In the genomic region with DNA sequence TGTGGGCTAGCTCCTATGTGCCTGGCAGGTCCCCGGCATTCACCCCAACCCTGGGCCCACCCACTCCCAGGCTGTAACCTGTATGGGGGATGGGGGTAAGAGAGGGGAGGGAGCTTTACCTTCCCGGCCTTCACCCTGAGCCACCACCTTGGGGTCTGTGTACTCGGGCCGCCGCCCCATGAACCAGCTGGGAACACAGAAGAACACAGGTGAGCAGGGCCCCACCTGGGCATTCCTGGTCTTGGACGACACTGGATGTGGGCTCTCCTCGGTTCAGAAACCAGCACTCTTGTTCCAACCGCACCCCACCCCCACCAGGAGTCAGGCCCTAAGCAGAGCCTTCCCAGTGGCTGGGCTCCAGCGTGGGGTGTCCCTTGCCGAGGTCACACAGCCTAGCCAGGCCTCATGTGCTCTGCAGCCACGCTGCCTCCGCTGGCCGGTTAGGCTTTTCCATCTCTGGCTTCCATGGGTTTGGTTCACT, we compare ENCODE assay signal across 23 cellular contexts. TPM values are rescaled to one million over a fixed set of nuclear protein-coding genes. Genes with fewer than 3 reads are reported as not detected.
A peak's percentile ranks its signal among the peaks of the same experiment; 100 is the strongest.
DNase-seq lines count a peak whose midpoint lies in the region; ATAC-seq and TF ChIP-seq lines count a peak whose summit lies in the region.
"Had no signal": no experiment of that assay in that cellular context is flagged by ENCODE, and none has a peak within 500 bp of the region (broad histone marks: within the 10 kb centered on the region; RNA-seq: fewer than 3 reads in every experiment).

No MANE protein-coding gene starts in this region.

- no peak overlapping the region for H3K4me2 ChIP-seq in SK-N-SH

- intact Hi-C loops in left colon (cut with DNase I, micrococcal nuclease) (no loop called here), sciatic nerve (cut with DNase I) (no loop called here)

- CTCF ChIA-PET in SK-N-SH (lab: Yijun Ruan, JAX), result interaction anchor here (1.1 to 3.7 kb wide), 5 partner anchors 12 to 103 kb away, joined by 3 to 20 read pairs (median 4); a partner anchor contains a TSS

- TF ChIP-seq EP300 in SK-N-SH (IDR thresholded peaks at IDR 0.05; ENCODE audit: borderline replicate concordance in 1 of 2, low read depth in 1 of 2, low read length in 1 of 2), result no peak

- no peaks in the 10 kb centered on the region for H3K27me3 ChIP-seq in SK-N-SH (ENCODE audit: insufficient read depth)
- H3K27me3 ChIP-seq in adipocyte (replicated peaks; ENCODE audit: control insufficient read depth, insufficient read depth, low read length), result no peaks in the 10 kb centered on the region
- H3K27me3 ChIP-seq: ascending aorta, gastroesophageal sphincter, pancreas, suprapubic skin had no signal

- H3K4me3 ChIP-seq in SK-N-SH (ENCODE audit: low read depth in 2 of 2, low read length in 1 of 2), result no peak overlapping the region
- H3K4me3 ChIP-seq in adipocyte (ENCODE audit: low read length), result no peak overlapping the region
- H3K4me3 ChIP-seq: ascending aorta, gastroesophageal sphincter, pancreas, suprapubic skin had no signal

- no peaks in the 10 kb centered on the region for H3K9me2 ChIP-seq in SK-N-SH

- H4K20me1 ChIP-seq in SK-N-SH (ENCODE audit: insufficient read depth), result no peaks in the 10 kb centered on the region

- no peaks in the 10 kb centered on the region for H3K79me2 ChIP-seq in SK-N-SH (ENCODE audit: insufficient read depth)

- H3K36me3 ChIP-seq in SK-N-SH (replicated peaks in 1 of 2; ENCODE audit: control insufficient read depth in 1 of 2, insufficient read depth in 2 of 2, low read length in 1 of 2) (no peaks in the 10 kb centered on the region), adipocyte (ENCODE audit: control insufficient read depth, insufficient read depth, low read length, severe bottlenecking) (no peaks in the 10 kb centered on the region)
- H3K36me3 ChIP-seq: ascending aorta, gastroesophageal sphincter, pancreas, suprapubic skin had no signal

- H3K9ac ChIP-seq in SK-N-SH (no peak overlapping the region), adipocyte (ENCODE audit: low read length) (peak overlapping the region; percentile 19)

- POLR2A ChIA-PET in SK-N-SH (lab: Yijun Ruan, JAX), result no interaction called here

- H3K27ac ChIP-seq in SK-N-SH (ENCODE audit: low read depth in 2 of 2, low read length in 1 of 2), result no peak overlapping the region
- H3K27ac ChIP-seq: 22Rv1, gastroesophageal sphincter, pancreas, suprapubic skin had no signal

- H3K9me3 ChIP-seq in SK-N-SH, result no peaks in the 10 kb centered on the region
- no peaks in the 10 kb centered on the region for H3K9me3 ChIP-seq in adipocyte (ENCODE audit: control insufficient read depth, low read length)
- H3K9me3 ChIP-seq: ascending aorta, gastroesophageal sphincter, pancreas, suprapubic skin had no signal

- 95% methylated on average over 9 of the region's 13 CpGs for WGBS in SK-N-SH (ENCODE audit: low lambda C conversion rate)

- H2AFZ ChIP-seq in SK-N-SH (ENCODE audit: low read depth), result no peak overlapping the region

- ATAC-seq in SK-N-SH treated with all-trans-retinoic acid at 6 μM for 48 hours (no peak), left colon (peak; percentile 3), sciatic nerve (peak; percentile 6)
- ATAC-seq: gastroesophageal sphincter, pancreas had no signal

- TF ChIP-seq RAD21 in SK-N-SH (IDR thresholded peaks at IDR 0.05; ENCODE audit: low read length), result no peak

- TF ChIP-seq CTCF in SK-N-SH (IDR thresholded peaks at IDR 0.05), result peak; percentile 8; the same call in 1 of the 2 replicates

- H3K4me1 ChIP-seq in SK-N-SH (ENCODE audit: control insufficient read depth in 1 of 2, insufficient read depth in 2 of 2, low read depth in 1 of 2, low read length in 1 of 2), result peaks cover 13 to 20% of the 10 kb centered on the region in 2 experiments; a peak in 3 of 4 replicates
- H3K4me1 ChIP-seq in adipocyte (ENCODE audit: control insufficient read depth, insufficient read depth, low read length), result peaks cover 63% of the 10 kb centered on the region
- H3K4me1 ChIP-seq: pancreas had no signal

- H3F3A ChIP-seq in SK-N-SH (replicated peaks; ENCODE audit: insufficient read depth), result peaks cover 23% of the 10 kb centered on the region

- DNase-seq in SK-N-SH (no peak), adipocyte (ENCODE audit: low read depth) (no peak), left colon (no peak), sciatic nerve (ENCODE audit: low spot score) (peak; percentile 62), Kasumi-1 (lab: John Stamatoyannopoulos, UW) (no peak), activated gamma-delta T cell treated with Interleukin-2 at 50 U/mL for 16 hours (no peak)
- no peak for DNase-seq in stimulated activated CD4-positive, alpha-beta T cell treated with anti-CD3 and anti-CD28 coated beads, Interleukin-12 subunit alpha, Interleukin-12 subunit beta, amount 100 ng/mL, for 4 hours
- DNase-seq: activated CD4-positive, alpha-beta T cell treated with anti-CD3 and anti-CD28 coated beads, Interleukin-2, amount 10 ng/mL, durations not matched to agents 7 days and 5 days; caudate nucleus; CD4-positive, CD25-positive, alpha-beta regulatory T cell; hippocampal formation; Karpas-422; MV-4-11; stimulated activated CD4-positive, alpha-beta T cell treated with anti-CD3 and anti-CD28 coated beads, Interleukin-4, amount 100 ng/mL, for 4 hours had no signal

TF ChIP-seq in SK-N-SH, 30 proteins besides CTCF, POLR2A, EP300 and RAD21 (continues in another document):
- no peak for TF ChIP-seq EZH2phosphoT487 (IDR thresholded peaks at IDR 0.05; ENCODE audit: borderline replicate concordance, low read depth)
- TF ChIP-seq SMC3 (IDR thresholded peaks at IDR 0.05; ENCODE audit: low read depth, low read length), result no peak
- TF ChIP-seq, protein P1, sequence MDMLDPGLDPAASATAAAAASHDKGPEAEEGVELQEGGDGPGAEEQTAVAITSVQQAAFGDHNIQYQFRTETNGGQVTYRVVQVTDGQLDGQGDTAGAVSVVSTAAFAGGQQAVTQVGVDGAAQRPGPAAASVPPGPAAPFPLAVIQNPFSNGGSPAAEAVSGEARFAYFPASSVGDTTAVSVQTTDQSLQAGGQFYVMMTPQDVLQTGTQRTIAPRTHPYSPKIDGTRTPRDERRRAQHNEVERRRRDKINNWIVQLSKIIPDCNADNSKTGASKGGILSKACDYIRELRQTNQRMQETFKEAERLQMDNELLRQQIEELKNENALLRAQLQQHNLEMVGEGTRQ (IDR thresholded peaks at IDR 0.05; ENCODE audit: borderline replicate concordance, low read depth, low read length), result no peak
- no peak for TF ChIP-seq CHD2 (IDR thresholded peaks at IDR 0.05; ENCODE audit: low read length, partially characterized antibody)
- TF ChIP-seq, protein P2, sequence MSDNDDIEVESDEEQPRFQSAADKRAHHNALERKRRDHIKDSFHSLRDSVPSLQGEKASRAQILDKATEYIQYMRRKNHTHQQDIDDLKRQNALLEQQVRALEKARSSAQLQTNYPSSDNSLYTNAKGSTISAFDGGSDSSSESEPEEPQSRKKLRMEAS (IDR thresholded peaks at IDR 0.05; ENCODE audit: low read depth), result no peak
- TF ChIP-seq, protein P3, sequence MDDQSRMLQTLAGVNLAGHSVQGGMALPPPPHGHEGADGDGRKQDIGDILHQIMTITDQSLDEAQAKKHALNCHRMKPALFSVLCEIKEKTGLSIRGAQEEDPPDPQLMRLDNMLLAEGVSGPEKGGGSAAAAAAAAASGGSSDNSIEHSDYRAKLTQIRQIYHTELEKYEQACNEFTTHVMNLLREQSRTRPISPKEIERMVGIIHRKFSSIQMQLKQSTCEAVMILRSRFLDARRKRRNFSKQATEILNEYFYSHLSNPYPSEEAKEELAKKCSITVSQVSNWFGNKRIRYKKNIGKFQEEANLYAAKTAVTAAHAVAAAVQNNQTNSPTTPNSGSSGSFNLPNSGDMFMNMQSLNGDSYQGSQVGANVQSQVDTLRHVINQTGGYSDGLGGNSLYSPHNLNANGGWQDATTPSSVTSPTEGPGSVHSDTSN (IDR thresholded peaks at IDR 0.05), result no peak

TF ChIP-seq in SK-N-SH treated with all-trans-retinoic acid at 6 μM for 48 hours, 23 proteins besides CTCF, POLR2A, EP300 and RAD21:
- TF ChIP-seq ARNTL (CRISPR knock-in tag; IDR thresholded peaks at IDR 0.05; ENCODE audit: borderline replicate concordance, low read depth) (no peak), ZFP30 (CRISPR knock-in tag; IDR thresholded peaks at IDR 0.05) (no peak), OSR1 (CRISPR knock-in tag; IDR thresholded peaks at IDR 0.05) (no peak)
TF ChIP-seq in SK-N-SH treated with all-trans-retinoic acid at 6 μM for 48 hours: peak in this region for 0.

RNA-seq across cellular contexts. Expression of a gene that starts 18.8 kb away (rescaled TPM):
- 75.0 and 81.6 TPM in 2 replicates for polyA plus RNA-seq in SK-N-SH (2012; rRNA removed)
- polyA plus RNA-seq in SK-N-SH (2012; cell fraction: cytosol; rRNA removed), result 56.1 and 64.8 TPM in 2 replicates
- 81.5 and 92.1 TPM in 2 replicates for polyA plus RNA-seq in SK-N-SH (2012; cell fraction: nucleus; rRNA removed)
- total RNA-seq in left colon, result 1 to 10 TPM; 7.1 to 7.3 TPM
- total RNA-seq in sciatic nerve, result 19.8 TPM

RNA-seq across cellular contexts. Expression of a gene that starts 34.6 kb away (rescaled TPM):
- 10.5 and 19.1 TPM in 2 replicates for polyA plus RNA-seq in SK-N-SH (2012; rRNA removed)
- polyA plus RNA-seq in SK-N-SH (2012; cell fraction: cytosol; rRNA removed), result 8.9 and 14.2 TPM in 2 replicates
- polyA plus RNA-seq in SK-N-SH (2012; cell fraction: nucleus; rRNA removed), result 54.4 and 71.5 TPM in 2 replicates
- total RNA-seq in left colon (10 to 100 TPM; 42.5 to 47.4 TPM), sciatic nerve (28.2 TPM)

RNA-seq across cellular contexts. Expression of a gene that starts 43.3 kb away (rescaled TPM):
- 112 and 120 TPM in 2 replicates for polyA plus RNA-seq in SK-N-SH (2012; rRNA removed)
- polyA plus RNA-seq in SK-N-SH (2012; cell fraction: cytosol; rRNA removed), result 98.4 and 115 TPM in 2 replicates
- polyA plus RNA-seq in SK-N-SH (2012; cell fraction: nucleus; rRNA removed), result 99.5 and 101 TPM in 2 replicates
- 10 to 100 TPM; 12.9 to 68.6 TPM for total RNA-seq in left colon
- 115 TPM for total RNA-seq in sciatic nerve
- total RNA-seq: activated CD4-positive, alpha-beta T cell treated with anti-CD3 and anti-CD28 coated beads, Interleukin-2, amount 10 ng/mL, durations not matched to agents 7 days and 5 days; CD4-positive, CD25-positive, alpha-beta regulatory T cell; dermis microvascular lymphatic vessel endothelial cell; mononuclear cell; NCI-H460 had no signal
- polyA plus RNA-seq: CD4-positive, CD25-positive, alpha-beta regulatory T cell had no signal
